In the genomic region with DNA sequence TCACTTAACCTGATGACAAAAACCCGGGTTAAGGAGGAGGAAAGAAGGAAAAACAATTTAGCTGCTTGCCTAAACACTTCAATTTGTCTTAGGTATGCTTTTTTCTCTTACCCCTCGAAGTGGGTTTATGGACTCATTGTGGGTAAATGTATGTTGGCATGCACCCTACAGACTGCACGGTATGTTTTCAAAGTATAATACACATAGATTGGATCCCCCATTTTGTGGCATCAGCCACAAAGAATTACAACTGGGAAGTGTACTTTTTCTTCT, we compare ENCODE assay signal across 10 cellular contexts. TPM values are rescaled to one million over a fixed set of nuclear protein-coding genes. Genes with fewer than 3 reads are reported as not detected.
DNase-seq lines count a peak whose midpoint lies in the region; ATAC-seq and TF ChIP-seq lines count a peak whose summit lies in the region.
"Had no signal": no experiment of that assay in that cellular context is flagged by ENCODE, and none has a peak within 500 bp of the region (broad histone marks: within the 10 kb centered on the region; RNA-seq: fewer than 3 reads in every experiment).

No MANE protein-coding gene starts in this region.

- peaks cover 2% of the 10 kb centered on the region for H3K36me3 Mint-ChIP-seq in T-helper 17 cell (ENCODE audit: low read depth)

- peak overlapping the region in 8 of 11 experiments; percentile 72 to 98 (median 90); a peak in 16 of 22 replicates for H3K4me2 ChIP-seq in BLaER1 treated with 17β-estradiol and CSF1 and Interleukin-3, amounts not matched to agents 10 nM and 100 nM

- peaks cover 3 to 99% (median 25%) of the 10 kb centered on the region in 11 experiments; a peak in 16 of 22 replicates for H3K27me3 ChIP-seq in BLaER1 treated with 17β-estradiol and CSF1 and Interleukin-3, amounts not matched to agents 10 nM and 100 nM
- H3K27me3 ChIP-seq in foreskin keratinocyte (no peaks in the 10 kb centered on the region), prostate gland (replicated peaks; ENCODE audit: insufficient read depth) (no peaks in the 10 kb centered on the region)

- intact Hi-C loops in prostate gland (cut with DNase I), result loop anchor here (5.0 to 10.0 kb wide), 3 partner anchors 112 to 232 kb away; a partner anchor contains a TSS

- DNase-seq in T-helper 17 cell (no peak), foreskin keratinocyte (peak in 1 of 2 donors; percentile 10), prostate gland (ENCODE audit: low spot score) (no peak), middle frontal gyrus (ENCODE audit: extremely low spot score, low spot score) (no peak), DMS79 treated with DMSO at 0.1 percent for 48 hours (lab: John Stamatoyannopoulos, UW) (no peak), NCI-H146 (lab: John Stamatoyannopoulos, UW) (no peak), DMS79 (lab: John Stamatoyannopoulos, UW) (no peak)
- DNase-seq: activated CD4-positive, alpha-beta T cell treated with anti-CD3 and anti-CD28 coated beads, Interleukin-2, amount 50 U/mL, for 48 hours; erythroblast had no signal

- H3K27ac ChIP-seq in BLaER1 treated with 17β-estradiol and CSF1 and Interleukin-3, amounts not matched to agents 10 nM and 100 nM, result no peak overlapping the region
- H3K27ac ChIP-seq in foreskin keratinocyte, result peak overlapping the region; percentile 93
- peak overlapping the region; percentile 96 to 99 for H3K27ac ChIP-seq in prostate gland

- H3K9ac ChIP-seq in BLaER1 treated with 17β-estradiol and CSF1 and Interleukin-3, amounts not matched to agents 10 nM and 100 nM, result 0 out of 22 replicates have a peak overlapping the region, but pooled peaks of 1 of the 11 experiments have one; percentile 83

- no peaks in the 10 kb centered on the region for H3K9me3 ChIP-seq in BLaER1 treated with 17β-estradiol and CSF1 and Interleukin-3, amounts not matched to agents 10 nM and 100 nM (replicated peaks in 1 of 11)
- H3K9me3 ChIP-seq in T-helper 17 cell (ENCODE audit: control insufficient read depth, low read length, poor library complexity, severe bottlenecking) (no peaks in the 10 kb centered on the region), prostate gland (no peaks in the 10 kb centered on the region)

- peaks cover 0 to 32% (median 0%) of the 10 kb centered on the region in 11 experiments; a peak in 3 of 22 replicates for H4K20me1 ChIP-seq in BLaER1 treated with 17β-estradiol and CSF1 and Interleukin-3, amounts not matched to agents 10 nM and 100 nM

- H3K27me3 Mint-ChIP-seq in T-helper 17 cell, result peaks cover 16% of the 10 kb centered on the region

- WGBS in prostate gland, result 2% methylated on average over 3 of the region's 3 CpGs

- H3K4me3 Mint-ChIP-seq in T-helper 17 cell, result peak overlapping the region; percentile 94

- H3K4me1 Mint-ChIP-seq in T-helper 17 cell, result peaks cover 10% of the 10 kb centered on the region

- TF ChIP-seq CTCF in foreskin keratinocyte (conservative IDR thresholded peaks at IDR 0.05), result no peak
- TF ChIP-seq CTCF in prostate gland (IDR thresholded peaks at IDR 0.05), result no peak

- ATAC-seq in T-helper 17 cell, result no peak
- no peak for ATAC-seq in foreskin keratinocyte

- H3K4me3 ChIP-seq in BLaER1 treated with 17β-estradiol and CSF1 and Interleukin-3, amounts not matched to agents 10 nM and 100 nM, result peak overlapping the region in 3 of 10 experiments; percentile 74 to 89 (median 75); a peak in 3 of 20 replicates
- peak overlapping the region; percentile 73 to 96 for H3K4me3 ChIP-seq in prostate gland

- peak overlapping the region; percentile 3 for H3K27ac Mint-ChIP-seq in T-helper 17 cell

- no peak for TF ChIP-seq POLR2A in prostate gland (IDR thresholded peaks at IDR 0.05)

- peaks cover 3 to 34% (median 21%) of the 10 kb centered on the region in 10 experiments; a peak in 19 of 20 replicates for H3K4me1 ChIP-seq in BLaER1 treated with 17β-estradiol and CSF1 and Interleukin-3, amounts not matched to agents 10 nM and 100 nM
- H3K4me1 ChIP-seq in foreskin keratinocyte, result peaks cover 44% of the 10 kb centered on the region
- H3K4me1 ChIP-seq in prostate gland (replicated peaks), result no peaks in the 10 kb centered on the region

- H3K36me3 ChIP-seq in BLaER1 treated with 17β-estradiol and CSF1 and Interleukin-3, amounts not matched to agents 10 nM and 100 nM, result peaks cover 0 to 13% (median 0%) of the 10 kb centered on the region in 11 experiments; a peak in 1 of 22 replicates
- H3K36me3 ChIP-seq in prostate gland, result no peaks in the 10 kb centered on the region

RNA-seq across cellular contexts. Expression of a gene that starts 2.3 kb away (rescaled TPM):
- total RNA-seq in T-helper 17 cell (under 1 TPM in 1 of 2 donors, not detected in 1; 0.20 TPM), foreskin keratinocyte (130 and 146 TPM in 2 replicates), prostate gland (100 to 1,000 TPM; 137 to 210 TPM)
- 29.6 and 36.0 TPM in 2 replicates for polyA plus RNA-seq in foreskin keratinocyte

Comparison
In these comparisons a context has a peak if more than half of its experiments do, and no peak if none do; other contexts are left out.
1. H3K27ac ChIP-seq: peak in foreskin keratinocyte (single experiment) and prostate gland (2 of 2); none in BLaER1 treated with 17β-estradiol and CSF1 and Interleukin-3, amounts not matched to agents 10 nM and 100 nM (0 of 11).
2. RNA of a gene that starts 2.3 kb away (total RNA-seq): 137 to 210 TPM in prostate gland and 130 to 146 TPM in foreskin keratinocyte; 0.20 TPM in T-helper 17 cell; every median in the first group is over 100 times any median in the second.